12 cellular contexts compared by ENCODE assay signal in genomic region chr15:73602444-73602843, GRCh38. TPM values are rescaled to one million over a fixed set of nuclear protein-coding genes. Genes with fewer than 3 reads are reported as not detected.
A peak's percentile ranks its signal among the peaks of the same experiment; 100 is the strongest.
DNase-seq lines count a peak whose midpoint lies in the region; ATAC-seq, FAIRE-seq and TF ChIP-seq lines count a peak whose summit lies in the region.
"Had no signal": no experiment of that assay in that cellular context is flagged by ENCODE, and none has a peak within 500 bp of the region (broad histone marks: within the 10 kb centered on the region; RNA-seq: fewer than 3 reads in every experiment).

No MANE protein-coding gene starts in this region.

- no peak overlapping the region for H2AFZ ChIP-seq in astrocyte (ENCODE audit: low read depth, low read length)

- H3K9me3 ChIP-seq in astrocyte (ENCODE audit: insufficient read depth, low read depth, low read length) (no peaks in the 10 kb centered on the region), kidney (ENCODE audit: control insufficient read depth in 1 of 2, low read length in 2 of 2) (no peaks in the 10 kb centered on the region), spleen (peaks cover 0 to 3% (median 0%) of the 10 kb centered on the region in 8 donors)

- H3K9ac ChIP-seq in astrocyte (ENCODE audit: low read length) (peak overlapping the region; percentile 44), kidney (ENCODE audit: low read length in 2 of 2) (no peak overlapping the region)

- POLR2A ChIA-PET in activated CD8-positive, alpha-beta T cell treated with anti-CD3 and anti-CD28 coated beads for 36 hours (lab: Charles Lee) = interaction anchor here (1.7 kb wide), 1 partner anchor 20 kb away, joined by 4 read pairs; no protein-coding TSS in a partner anchor

- H4K20me1 ChIP-seq in astrocyte (ENCODE audit: insufficient read depth, low read length) = peaks cover 99% of the 10 kb centered on the region

- H3K27ac ChIP-seq in astrocyte (ENCODE audit: low read depth, low read length) (peak overlapping the region; percentile 28), kidney (ENCODE audit: low read depth in 2 of 2, low read length in 2 of 2) (peak overlapping the region; percentile 18 to 26), spleen (peak overlapping the region in 7 of 8 donors; percentile 24 to 70 (median 57))

- CTCF ChIA-PET in activated CD8-positive, alpha-beta T cell treated with anti-CD3 and anti-CD28 coated beads for 36 hours (lab: Charles Lee) = interaction anchor here (0.8 to 2.6 kb wide), 4 partner anchors 29 to 97 kb away, joined by 3 to 10 read pairs (median 3); no protein-coding TSS in a partner anchor

- DNase-seq in HT1080 (ENCODE audit: low read depth) (peak; percentile 32), astrocyte (ENCODE audit: low read depth) (no peak), kidney (no peak), spleen (no peak), NCI-H2107 treated with DMSO at 0.1 percent for 48 hours (lab: John Stamatoyannopoulos, UW; ENCODE audit: unreplicated experiment) (no peak), superior temporal gyrus (ENCODE audit: extremely low spot score) (no peak)
- no peak for DNase-seq in activated CD8-positive, alpha-beta T cell treated with anti-CD3 and anti-CD28 coated beads for 36 hours
- no peak for DNase-seq in activated T-helper 2 cell treated with anti-CD3 and anti-CD28 coated beads, Interferon-gamma antibody, Interleukin-2, Interleukin-4, amounts not matched to agents 10 μg/mL and 5 μg/mL and 100 μg/mL, durations not matched to agents 14 hours and 24 hours and 36 hours (ENCODE audit: low spot score)
- DNase-seq: erythroblast, NCI-H526 treated with DMSO at 0.1 percent for 48 hours, T-helper 2 cell had no signal

- H3K4me1 ChIP-seq in astrocyte (ENCODE audit: insufficient read depth, low read length) = peaks cover 27% of the 10 kb centered on the region
- peaks cover 39 to 51% of the 10 kb centered on the region in 2 donors for H3K4me1 ChIP-seq in kidney (ENCODE audit: control insufficient read depth in 1 of 2, insufficient read depth in 1 of 2, low read depth in 1 of 2, low read length in 2 of 2)
- peaks cover 11 to 99% (median 59%) of the 10 kb centered on the region in 6 donors for H3K4me1 ChIP-seq in spleen

- H3K4me3 ChIP-seq in astrocyte (ENCODE audit: insufficient read depth, low read depth, low read length) (no peak overlapping the region), kidney (ENCODE audit: low read length in 2 of 2) (peak overlapping the region in 1 of 2 donors; percentile 10), spleen (no peak overlapping the region)

- peaks cover 99% of the 10 kb centered on the region for H3K79me2 ChIP-seq in astrocyte (ENCODE audit: insufficient read depth, low read length)

- no peaks in the 10 kb centered on the region for H3K9me3 Mint-ChIP-seq in astrocyte (ENCODE audit: unreplicated experiment)
- H3K9me3 Mint-ChIP-seq in activated CD8-positive, alpha-beta T cell treated with anti-CD3 and anti-CD28 coated beads for 36 hours = no peaks in the 10 kb centered on the region
- no peaks in the 10 kb centered on the region for H3K9me3 Mint-ChIP-seq in activated T-helper 2 cell treated with anti-CD3 and anti-CD28 coated beads, Interferon-gamma antibody, Interleukin-2, Interleukin-4, amounts not matched to agents 10 μg/mL and 5 μg/mL and 100 μg/mL, durations not matched to agents 14 hours and 24 hours and 36 hours
- H3K9me3 Mint-ChIP-seq: mesothelial cell of epicardium had no signal

- FAIRE-seq in astrocyte (lab: Jason Lieb, UNC) (no peak), kidney (lab: Jason Lieb, UNC) (no peak)

- peaks cover 7% of the 10 kb centered on the region for H3K36me3 Mint-ChIP-seq in astrocyte (ENCODE audit: low read depth, unreplicated experiment)
- no peaks in the 10 kb centered on the region for H3K36me3 Mint-ChIP-seq in activated CD8-positive, alpha-beta T cell treated with anti-CD3 and anti-CD28 coated beads for 36 hours (ENCODE audit: low read depth)
- H3K36me3 Mint-ChIP-seq in activated T-helper 2 cell treated with anti-CD3 and anti-CD28 coated beads, Interferon-gamma antibody, Interleukin-2, Interleukin-4, amounts not matched to agents 10 μg/mL and 5 μg/mL and 100 μg/mL, durations not matched to agents 14 hours and 24 hours and 36 hours (ENCODE audit: low read depth) = peaks cover 11% of the 10 kb centered on the region
- H3K36me3 Mint-ChIP-seq: mesothelial cell of epicardium had no signal

- H3K27me3 ChIP-seq in astrocyte (ENCODE audit: insufficient read depth, low read length) = no peaks in the 10 kb centered on the region
- no peaks in the 10 kb centered on the region for H3K27me3 ChIP-seq in spleen (replicated peaks in 1 of 7)

- H3K4me3 Mint-ChIP-seq in astrocyte (ENCODE audit: unreplicated experiment) = no peak overlapping the region
- H3K4me3 Mint-ChIP-seq in activated CD8-positive, alpha-beta T cell treated with anti-CD3 and anti-CD28 coated beads for 36 hours = no peak overlapping the region
- no peak overlapping the region for H3K4me3 Mint-ChIP-seq in activated T-helper 2 cell treated with anti-CD3 and anti-CD28 coated beads, Interferon-gamma antibody, Interleukin-2, Interleukin-4, amounts not matched to agents 10 μg/mL and 5 μg/mL and 100 μg/mL, durations not matched to agents 14 hours and 24 hours and 36 hours (ENCODE audit: low read depth)
- H3K4me3 Mint-ChIP-seq: mesothelial cell of epicardium had no signal

- no peak for TF ChIP-seq POLR2A in spleen (IDR thresholded peaks at IDR 0.05)

- peak overlapping the region; percentile 57 for H3K4me2 ChIP-seq in astrocyte (ENCODE audit: low read length)

- no peak overlapping the region for H3K27ac Mint-ChIP-seq in astrocyte (ENCODE audit: unreplicated experiment)
- H3K27ac Mint-ChIP-seq in activated CD8-positive, alpha-beta T cell treated with anti-CD3 and anti-CD28 coated beads for 36 hours = no peak overlapping the region
- H3K27ac Mint-ChIP-seq in activated T-helper 2 cell treated with anti-CD3 and anti-CD28 coated beads, Interferon-gamma antibody, Interleukin-2, Interleukin-4, amounts not matched to agents 10 μg/mL and 5 μg/mL and 100 μg/mL, durations not matched to agents 14 hours and 24 hours and 36 hours = no peak overlapping the region

- no peaks in the 10 kb centered on the region for H3K36me3 ChIP-seq in astrocyte (ENCODE audit: insufficient read depth, low read length)
- H3K36me3 ChIP-seq in kidney (ENCODE audit: control insufficient read depth in 1 of 2, insufficient read depth in 2 of 2, low read length in 2 of 2) = no peaks in the 10 kb centered on the region
- peaks cover 0 to 8% (median 0%) of the 10 kb centered on the region in 6 donors for H3K36me3 ChIP-seq in spleen

- no peaks in the 10 kb centered on the region for H3K27me3 Mint-ChIP-seq in astrocyte (ENCODE audit: low read depth, unreplicated experiment)
- H3K27me3 Mint-ChIP-seq in activated CD8-positive, alpha-beta T cell treated with anti-CD3 and anti-CD28 coated beads for 36 hours = no peaks in the 10 kb centered on the region
- H3K27me3 Mint-ChIP-seq in activated T-helper 2 cell treated with anti-CD3 and anti-CD28 coated beads, Interferon-gamma antibody, Interleukin-2, Interleukin-4, amounts not matched to agents 10 μg/mL and 5 μg/mL and 100 μg/mL, durations not matched to agents 14 hours and 24 hours and 36 hours (ENCODE audit: low read depth) = no peaks in the 10 kb centered on the region

- intact Hi-C loops in kidney (cut with DNase I) (no loop called here), spleen (cut with DNase I; ENCODE audit: low total_unique reads) (no loop called here)
- intact Hi-C loops in activated CD8-positive, alpha-beta T cell treated with anti-CD3 and anti-CD28 coated beads for 36 hours (cut with micrococcal nuclease) = no loop called here
- intact Hi-C loops in activated T-helper 2 cell treated with anti-CD3 and anti-CD28 coated beads, Interferon-gamma antibody, Interleukin-2, Interleukin-4, amounts not matched to agents 10 μg/mL and 5 μg/mL and 100 μg/mL, durations not matched to agents 14 hours and 24 hours and 36 hours (cut with micrococcal nuclease) = no loop called here

- ATAC-seq in activated CD8-positive, alpha-beta T cell treated with anti-CD3 and anti-CD28 coated beads for 36 hours = no peak

- TF ChIP-seq CTCF in astrocyte (IDR thresholded peaks at IDR 0.05; ENCODE audit: insufficient read depth, low read depth, low read length) (no peak), kidney (IDR thresholded peaks at IDR 0.05; ENCODE audit: borderline replicate concordance, extremely low read depth, insufficient read depth) (no peak), spleen (IDR thresholded peaks at IDR 0.05 in 8 of 11, conservative IDR thresholded peaks at IDR 0.05 in 3 of 11) (no peak)
- no peak for TF ChIP-seq CTCF in activated CD8-positive, alpha-beta T cell treated with anti-CD3 and anti-CD28 coated beads for 36 hours (IDR thresholded peaks at IDR 0.05)

- peaks cover 48% of the 10 kb centered on the region for H3K4me1 Mint-ChIP-seq in astrocyte (ENCODE audit: low read depth, unreplicated experiment)
- peaks cover 25% of the 10 kb centered on the region for H3K4me1 Mint-ChIP-seq in activated CD8-positive, alpha-beta T cell treated with anti-CD3 and anti-CD28 coated beads for 36 hours (ENCODE audit: low read depth)
- peaks cover 8% of the 10 kb centered on the region for H3K4me1 Mint-ChIP-seq in activated T-helper 2 cell treated with anti-CD3 and anti-CD28 coated beads, Interferon-gamma antibody, Interleukin-2, Interleukin-4, amounts not matched to agents 10 μg/mL and 5 μg/mL and 100 μg/mL, durations not matched to agents 14 hours and 24 hours and 36 hours (ENCODE audit: low read depth)

- 0 to 14% (median 3%) methylated on average over 1 of the region's 1 CpG for WGBS in spleen, 5 donors

RNA-seq across cellular contexts. Expression of gene NPTN, which starts 30.7 kb away (rescaled TPM):
- total RNA-seq in HT1080 (2014; rRNA removed; shearing (Covaris generic)) = 107 and 118 TPM in 2 replicates
- 151 and 169 TPM in 2 replicates for polyA plus RNA-seq in HT1080 (2015; cell fraction: cytosol; rRNA removed)
- 177 and 197 TPM in 2 replicates for polyA plus RNA-seq in HT1080 (2015; cell fraction: nucleus; rRNA removed)
- total RNA-seq in astrocyte = 281 and 305 TPM in 2 replicates
- 130 TPM for total RNA-seq in kidney
- 100 TPM for polyA plus RNA-seq in kidney (ENCODE audit: insufficient read depth, low read depth, low replicate concordance)
- total RNA-seq in spleen = 100 to 1,000 TPM in 5 of 7 donors, 10 to 100 TPM in 2; 79.5 to 130 (median 102) TPM
- polyA plus RNA-seq in spleen = 10 to 100 TPM; 18.9 to 28.8 (median 23.8) TPM
- 10 to 100 TPM; 27.4 to 33.6 TPM for total RNA-seq in activated CD8-positive, alpha-beta T cell treated with anti-CD3 and anti-CD28 coated beads for 36 hours
- 69.3 and 76.6 TPM in 2 replicates for total RNA-seq in activated T-helper 2 cell treated with anti-CD3 and anti-CD28 coated beads, Interferon-gamma antibody, Interleukin-2, Interleukin-4, amounts not matched to agents 10 μg/mL and 5 μg/mL and 100 μg/mL, durations not matched to agents 14 hours and 24 hours and 36 hours
